Comparison of ENCODE assay signal across 17 cellular contexts in genomic region chr5:143453722-143454121, GRCh38.
"Had no signal": no experiment of that assay in that cellular context is flagged by ENCODE, and none has a peak within 500 bp of the region (broad histone marks: within the 10 kb centered on the region; RNA-seq: fewer than 3 reads in every experiment).

No MANE protein-coding gene starts in this region.

- H3K9me3 ChIP-seq: left ventricle myocardium inferior, right atrium auricular region, tibial nerve, vagina had no signal

- H3K4me3 ChIP-seq: left ventricle myocardium inferior, right atrium auricular region, tibial nerve, vagina had no signal

- FAIRE-seq: astrocyte, bronchial epithelial cell had no signal

- DNase-seq: activated CD4-positive, alpha-beta T cell treated with anti-CD3 and anti-CD28 coated beads, Interleukin-2, amount 50 U/mL, for 48 hours; activated CD4-positive, CD25-positive, alpha-beta regulatory T cell treated with anti-CD3 and anti-CD28 coated beads, Interleukin-2, amount 50 U/mL, for 72 hours; activated naive CD4-positive, alpha-beta T cell treated with anti-CD3 and anti-CD28 coated beads, Interleukin-2, amount 50 U/mL, for 16 hours; dermis blood vessel endothelial cell; effector memory CD8-positive, alpha-beta T cell; foreskin keratinocyte; left ventricle myocardium inferior; nucleus accumbens; posterior cingulate gyrus; stimulated activated CD4-positive, alpha-beta T cell treated with anti-CD3 and anti-CD28 coated beads, Interleukin-4, amount 100 ng/mL, for 24 hours; stimulated activated naive CD4-positive, alpha-beta T cell treated with Interleukin-2 at 50 U/mL for 16 hours; substantia nigra had no signal

- ATAC-seq: effector memory CD8-positive, alpha-beta T cell; foreskin keratinocyte had no signal

- H3K4me1 ChIP-seq: foreskin keratinocyte, left ventricle myocardium inferior, right atrium auricular region, vagina had no signal

- H3K27ac ChIP-seq: foreskin keratinocyte, left ventricle myocardium inferior, right atrium auricular region, tibial nerve, vagina had no signal

- H3K27me3 ChIP-seq: foreskin keratinocyte, right atrium auricular region, tibial nerve, vagina had no signal

- H3K36me3 ChIP-seq: left ventricle myocardium inferior, right atrium auricular region, tibial nerve, vagina had no signal
